In genomic region chr17:65359016-65359415, GRCh38 we compare ENCODE assay signal across 12 cellular contexts.
DNase-seq lines count a peak whose midpoint lies in the region; ATAC-seq and TF ChIP-seq lines count a peak whose summit lies in the region.
"Had no signal": no experiment of that assay in that cellular context is flagged by ENCODE, and none has a peak within 500 bp of the region (broad histone marks: within the 10 kb centered on the region; RNA-seq: fewer than 3 reads in every experiment).

No MANE protein-coding gene starts in this region.

- no peaks in the 10 kb centered on the region for H3K9me3 ChIP-seq in osteoblast (ENCODE audit: low read depth, low read length)
- H3K9me3 ChIP-seq: sigmoid colon had no signal

- H3K4me3 ChIP-seq in AG10803 (ENCODE audit: low read length) (no peak overlapping the region), astrocyte of the spinal cord (ENCODE audit: low read depth, low read length) (no peak overlapping the region), osteoblast (ENCODE audit: insufficient read depth, low read length) (no peak overlapping the region)
- H3K4me3 ChIP-seq: sigmoid colon had no signal

- H3K27me3 ChIP-seq in osteoblast (ENCODE audit: insufficient read depth, low read length), result no peaks in the 10 kb centered on the region
- H3K27me3 ChIP-seq: sigmoid colon had no signal

- no peaks in the 10 kb centered on the region for H3K36me3 ChIP-seq in osteoblast (ENCODE audit: insufficient read depth, low read length)
- H3K36me3 ChIP-seq: sigmoid colon had no signal

- H3K27ac ChIP-seq in osteoblast (ENCODE audit: low read depth, low read length), result no peak overlapping the region
- H3K27ac ChIP-seq: sigmoid colon had no signal

- peaks cover 18% of the 10 kb centered on the region for H3K4me1 ChIP-seq in osteoblast (ENCODE audit: insufficient read depth, low read length)
- H3K4me1 ChIP-seq: sigmoid colon had no signal

- H3K4me2 ChIP-seq in osteoblast (ENCODE audit: insufficient read depth, low read length), result peak overlapping the region; percentile 69

- ATAC-seq in HG02852 (IDR thresholded peaks at IDR 0.05; ENCODE audit: unreplicated experiment), result no peak

- no peak overlapping the region for H2AFZ ChIP-seq in osteoblast (ENCODE audit: low read length)

- H3K79me2 ChIP-seq in osteoblast (ENCODE audit: insufficient read depth, low read length), result no peaks in the 10 kb centered on the region

- H4K20me1 ChIP-seq in osteoblast (ENCODE audit: insufficient read depth, low read length), result no peaks in the 10 kb centered on the region

- in situ Hi-C loops in astrocyte of the spinal cord (cut with HindIII; ENCODE audit: low sequenced_read_pairs), result no loop called here

- DNase-seq in AG10803 (ENCODE audit: low read depth) (peak; percentile 77), HS-5 (ENCODE audit: low read depth) (peak; percentile 62), astrocyte of the spinal cord (ENCODE audit: low read depth, low spot score) (peak; percentile 82), osteoblast (ENCODE audit: insufficient read length, low spot score, missing footprints) (peak; percentile 77), NAMALWA (ENCODE audit: low spot score) (no peak), cerebellar cortex (ENCODE audit: low spot score) (no peak)
- no peak for DNase-seq in activated CD8-positive, alpha-beta memory T cell treated with anti-CD3 and anti-CD28 coated beads, Interleukin-2, amount 50 U/mL, for 48 hours
- DNase-seq: caudate nucleus, immature natural killer cell, NCI-H2081 treated with DMSO at 0.1 percent for 48 hours, sigmoid colon had no signal

- TF ChIP-seq CTCF in AG10803 (conservative IDR thresholded peaks at IDR 0.05; ENCODE audit: low read length) (no peak), astrocyte of the spinal cord (IDR thresholded peaks at IDR 0.05; ENCODE audit: low read depth, low read length) (no peak), osteoblast (IDR thresholded peaks at IDR 0.05; ENCODE audit: extremely low read depth, low read depth, low read length) (no peak)

Comparison
In these comparisons a context has a peak if more than half of its experiments do, and no peak if none do; other contexts are left out.
1. DNase-seq: peak in AG10803 (single experiment), HS-5 (single experiment), astrocyte of the spinal cord (single experiment) and osteoblast (single experiment); none in NAMALWA (single experiment), cerebellar cortex (single experiment) and activated CD8-positive, alpha-beta memory T cell treated with anti-CD3 and anti-CD28 coated beads, Interleukin-2, amount 50 U/mL, for 48 hours (single experiment).